1 cellular context compared by ENCODE assay signal in the genomic region with DNA sequence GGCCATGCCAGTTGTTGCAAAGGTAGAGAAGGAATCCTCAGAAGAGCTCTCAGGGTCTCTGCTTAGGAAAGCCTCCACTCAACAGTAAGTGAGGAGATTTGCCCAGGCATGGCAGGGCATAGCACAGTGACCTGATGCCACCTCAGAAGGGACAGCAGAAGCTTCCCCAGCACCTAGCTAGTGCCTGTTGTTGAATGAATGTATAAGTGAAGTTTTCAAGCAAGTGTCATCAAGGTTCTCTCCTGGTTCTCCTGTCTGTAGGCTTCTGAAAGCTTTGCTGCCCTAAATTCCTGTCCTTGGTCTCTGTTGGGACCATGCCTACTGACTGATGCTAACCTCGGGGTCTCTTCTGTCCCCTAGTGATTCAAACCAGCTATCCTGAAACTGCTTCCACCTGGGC.
TF ChIP-seq lines count a peak whose summit lies in the region.

No MANE protein-coding gene starts in this region.

TF ChIP-seq in SK-N-SH treated with all-trans-retinoic acid at 6 μM for 48 hours, 23 proteins besides CTCF, POLR2A, EP300 and RAD21 (continued from another document):
- TF ChIP-seq, protein P1, sequence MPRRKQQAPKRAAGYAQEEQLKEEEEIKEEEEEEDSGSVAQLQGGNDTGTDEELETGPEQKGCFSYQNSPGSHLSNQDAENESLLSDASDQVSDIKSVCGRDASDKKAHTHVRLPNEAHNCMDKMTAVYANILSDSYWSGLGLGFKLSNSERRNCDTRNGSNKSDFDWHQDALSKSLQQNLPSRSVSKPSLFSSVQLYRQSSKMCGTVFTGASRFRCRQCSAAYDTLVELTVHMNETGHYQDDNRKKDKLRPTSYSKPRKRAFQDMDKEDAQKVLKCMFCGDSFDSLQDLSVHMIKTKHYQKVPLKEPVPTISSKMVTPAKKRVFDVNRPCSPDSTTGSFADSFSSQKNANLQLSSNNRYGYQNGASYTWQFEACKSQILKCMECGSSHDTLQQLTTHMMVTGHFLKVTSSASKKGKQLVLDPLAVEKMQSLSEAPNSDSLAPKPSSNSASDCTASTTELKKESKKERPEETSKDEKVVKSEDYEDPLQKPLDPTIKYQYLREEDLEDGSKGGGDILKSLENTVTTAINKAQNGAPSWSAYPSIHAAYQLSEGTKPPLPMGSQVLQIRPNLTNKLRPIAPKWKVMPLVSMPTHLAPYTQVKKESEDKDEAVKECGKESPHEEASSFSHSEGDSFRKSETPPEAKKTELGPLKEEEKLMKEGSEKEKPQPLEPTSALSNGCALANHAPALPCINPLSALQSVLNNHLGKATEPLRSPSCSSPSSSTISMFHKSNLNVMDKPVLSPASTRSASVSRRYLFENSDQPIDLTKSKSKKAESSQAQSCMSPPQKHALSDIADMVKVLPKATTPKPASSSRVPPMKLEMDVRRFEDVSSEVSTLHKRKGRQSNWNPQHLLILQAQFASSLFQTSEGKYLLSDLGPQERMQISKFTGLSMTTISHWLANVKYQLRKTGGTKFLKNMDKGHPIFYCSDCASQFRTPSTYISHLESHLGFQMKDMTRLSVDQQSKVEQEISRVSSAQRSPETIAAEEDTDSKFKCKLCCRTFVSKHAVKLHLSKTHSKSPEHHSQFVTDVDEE (CRISPR knock-in tag; IDR thresholded peaks at IDR 0.05), result no peak
- TF ChIP-seq, protein P2, sequence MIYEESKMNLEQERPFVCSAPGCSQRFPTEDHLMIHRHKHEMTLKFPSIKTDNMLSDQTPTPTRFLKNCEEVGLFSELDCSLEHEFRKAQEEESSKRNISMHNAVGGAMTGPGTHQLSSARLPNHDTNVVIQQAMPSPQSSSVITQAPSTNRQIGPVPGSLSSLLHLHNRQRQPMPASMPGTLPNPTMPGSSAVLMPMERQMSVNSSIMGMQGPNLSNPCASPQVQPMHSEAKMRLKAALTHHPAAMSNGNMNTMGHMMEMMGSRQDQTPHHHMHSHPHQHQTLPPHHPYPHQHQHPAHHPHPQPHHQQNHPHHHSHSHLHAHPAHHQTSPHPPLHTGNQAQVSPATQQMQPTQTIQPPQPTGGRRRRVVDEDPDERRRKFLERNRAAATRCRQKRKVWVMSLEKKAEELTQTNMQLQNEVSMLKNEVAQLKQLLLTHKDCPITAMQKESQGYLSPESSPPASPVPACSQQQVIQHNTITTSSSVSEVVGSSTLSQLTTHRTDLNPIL (CRISPR knock-in tag; IDR thresholded peaks at IDR 0.05; ENCODE audit: low read depth), result no peak
- TF ChIP-seq TOX (CRISPR knock-in tag; IDR thresholded peaks at IDR 0.05; ENCODE audit: borderline replicate concordance), result no peak
- TF ChIP-seq SNAI2 (CRISPR knock-in tag; IDR thresholded peaks at IDR 0.05), result no peak
- TF ChIP-seq PPARA (CRISPR knock-in tag; IDR thresholded peaks at IDR 0.05; ENCODE audit: borderline replicate concordance), result no peak
- TF ChIP-seq, protein P3, sequence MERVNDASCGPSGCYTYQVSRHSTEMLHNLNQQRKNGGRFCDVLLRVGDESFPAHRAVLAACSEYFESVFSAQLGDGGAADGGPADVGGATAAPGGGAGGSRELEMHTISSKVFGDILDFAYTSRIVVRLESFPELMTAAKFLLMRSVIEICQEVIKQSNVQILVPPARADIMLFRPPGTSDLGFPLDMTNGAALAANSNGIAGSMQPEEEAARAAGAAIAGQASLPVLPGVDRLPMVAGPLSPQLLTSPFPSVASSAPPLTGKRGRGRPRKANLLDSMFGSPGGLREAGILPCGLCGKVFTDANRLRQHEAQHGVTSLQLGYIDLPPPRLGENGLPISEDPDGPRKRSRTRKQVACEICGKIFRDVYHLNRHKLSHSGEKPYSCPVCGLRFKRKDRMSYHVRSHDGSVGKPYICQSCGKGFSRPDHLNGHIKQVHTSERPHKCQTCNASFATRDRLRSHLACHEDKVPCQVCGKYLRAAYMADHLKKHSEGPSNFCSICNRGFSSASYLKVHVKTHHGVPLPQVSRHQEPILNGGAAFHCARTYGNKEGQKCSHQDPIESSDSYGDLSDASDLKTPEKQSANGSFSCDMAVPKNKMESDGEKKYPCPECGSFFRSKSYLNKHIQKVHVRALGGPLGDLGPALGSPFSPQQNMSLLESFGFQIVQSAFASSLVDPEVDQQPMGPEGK (CRISPR knock-in tag; IDR thresholded peaks at IDR 0.05; ENCODE audit: borderline replicate concordance), result no peak
- no peak for TF ChIP-seq ZC3H10 (CRISPR knock-in tag; IDR thresholded peaks at IDR 0.05)
- TF ChIP-seq RARB (CRISPR knock-in tag; IDR thresholded peaks at IDR 0.05), result no peak
- TF ChIP-seq ZFP3 (CRISPR knock-in tag; IDR thresholded peaks at IDR 0.05), result no peak
- TF ChIP-seq ESRRG (CRISPR knock-in tag; IDR thresholded peaks at IDR 0.05), result no peak
- TF ChIP-seq ZNF8 (CRISPR knock-in tag; IDR thresholded peaks at IDR 0.05), result no peak
- TF ChIP-seq ZNF565 (CRISPR knock-in tag; conservative IDR thresholded peaks at IDR 0.05; ENCODE audit: low read depth), result no peak
